Comparison of ENCODE assay signal across 2 cellular contexts in the genomic region with DNA sequence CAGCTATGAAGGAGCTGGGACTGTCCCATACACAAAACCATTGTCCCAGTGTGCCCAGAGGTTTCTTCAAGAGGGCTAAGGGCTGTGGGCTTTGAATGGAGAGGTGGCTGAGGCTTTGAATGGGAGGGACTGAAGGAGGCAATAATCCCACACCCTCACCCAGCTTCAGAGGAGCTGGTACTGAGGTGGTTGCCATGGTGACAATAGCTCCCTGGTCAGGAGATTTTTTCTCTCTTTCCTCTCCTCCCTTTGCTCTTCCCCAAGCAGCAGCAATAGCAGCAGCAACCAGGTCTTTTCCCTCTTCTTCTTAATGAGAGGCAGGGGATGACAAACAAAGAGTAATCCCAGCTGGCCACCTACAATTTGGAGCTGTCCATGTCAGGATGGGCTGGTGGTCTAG.
TF ChIP-seq lines count a peak whose summit lies in the region.

No MANE protein-coding gene starts in this region.

TF ChIP-seq in SK-N-SH, 30 proteins besides CTCF, POLR2A, EP300 and RAD21 (continued from another document):
- TF ChIP-seq USF1 (IDR thresholded peaks at IDR 0.05; ENCODE audit: borderline replicate concordance, low read depth) = no peak
TF ChIP-seq in SK-N-SH: peak in this region for 0.

TF ChIP-seq in SK-N-SH treated with all-trans-retinoic acid at 6 μM for 48 hours, 23 proteins besides CTCF, POLR2A, EP300 and RAD21 (continued from another document):
- TF ChIP-seq CREB5 (CRISPR knock-in tag; IDR thresholded peaks at IDR 0.05; ENCODE audit: low read depth) (no peak), PATZ1 (CRISPR knock-in tag; IDR thresholded peaks at IDR 0.05; ENCODE audit: borderline replicate concordance) (no peak), TCF4 (CRISPR knock-in tag; IDR thresholded peaks at IDR 0.05; ENCODE audit: borderline replicate concordance) (no peak), ARNTL (CRISPR knock-in tag; IDR thresholded peaks at IDR 0.05; ENCODE audit: borderline replicate concordance, low read depth) (no peak), PPARA (CRISPR knock-in tag; IDR thresholded peaks at IDR 0.05; ENCODE audit: borderline replicate concordance) (no peak), BACH2 (CRISPR knock-in tag; IDR thresholded peaks at IDR 0.05; ENCODE audit: borderline replicate concordance) (no peak), ZFP30 (CRISPR knock-in tag; IDR thresholded peaks at IDR 0.05) (no peak), ESRRG (CRISPR knock-in tag; IDR thresholded peaks at IDR 0.05) (no peak)
- TF ChIP-seq, protein P1, sequence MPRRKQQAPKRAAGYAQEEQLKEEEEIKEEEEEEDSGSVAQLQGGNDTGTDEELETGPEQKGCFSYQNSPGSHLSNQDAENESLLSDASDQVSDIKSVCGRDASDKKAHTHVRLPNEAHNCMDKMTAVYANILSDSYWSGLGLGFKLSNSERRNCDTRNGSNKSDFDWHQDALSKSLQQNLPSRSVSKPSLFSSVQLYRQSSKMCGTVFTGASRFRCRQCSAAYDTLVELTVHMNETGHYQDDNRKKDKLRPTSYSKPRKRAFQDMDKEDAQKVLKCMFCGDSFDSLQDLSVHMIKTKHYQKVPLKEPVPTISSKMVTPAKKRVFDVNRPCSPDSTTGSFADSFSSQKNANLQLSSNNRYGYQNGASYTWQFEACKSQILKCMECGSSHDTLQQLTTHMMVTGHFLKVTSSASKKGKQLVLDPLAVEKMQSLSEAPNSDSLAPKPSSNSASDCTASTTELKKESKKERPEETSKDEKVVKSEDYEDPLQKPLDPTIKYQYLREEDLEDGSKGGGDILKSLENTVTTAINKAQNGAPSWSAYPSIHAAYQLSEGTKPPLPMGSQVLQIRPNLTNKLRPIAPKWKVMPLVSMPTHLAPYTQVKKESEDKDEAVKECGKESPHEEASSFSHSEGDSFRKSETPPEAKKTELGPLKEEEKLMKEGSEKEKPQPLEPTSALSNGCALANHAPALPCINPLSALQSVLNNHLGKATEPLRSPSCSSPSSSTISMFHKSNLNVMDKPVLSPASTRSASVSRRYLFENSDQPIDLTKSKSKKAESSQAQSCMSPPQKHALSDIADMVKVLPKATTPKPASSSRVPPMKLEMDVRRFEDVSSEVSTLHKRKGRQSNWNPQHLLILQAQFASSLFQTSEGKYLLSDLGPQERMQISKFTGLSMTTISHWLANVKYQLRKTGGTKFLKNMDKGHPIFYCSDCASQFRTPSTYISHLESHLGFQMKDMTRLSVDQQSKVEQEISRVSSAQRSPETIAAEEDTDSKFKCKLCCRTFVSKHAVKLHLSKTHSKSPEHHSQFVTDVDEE (CRISPR knock-in tag; IDR thresholded peaks at IDR 0.05) = no peak
